22 cellular contexts compared by ENCODE assay signal in genomic region chr4:7672601-7673000, GRCh38.
"Had no signal": no experiment of that assay in that cellular context is flagged by ENCODE, and none has a peak within 500 bp of the region (broad histone marks: within the 10 kb centered on the region; RNA-seq: fewer than 3 reads in every experiment).

No MANE protein-coding gene starts in this region.

- H3K27ac ChIP-seq: epithelial cell of prostate, esophagus muscularis mucosa, gastroesophageal sphincter, psoas muscle, spleen, testis, tibial nerve, upper lobe of right lung, vagina had no signal

- H3K4me3 ChIP-seq: esophagus muscularis mucosa, gastroesophageal sphincter, psoas muscle, spleen, testis, tibial nerve, upper lobe of right lung, vagina had no signal

- DNase-seq: effector memory CD8-positive, alpha-beta T cell; glutamatergic neuron; islet precursor cell; mammary epithelial cell; naive thymus-derived CD4-positive, alpha-beta T cell; nephron progenitor cell; retina; spleen; stimulated activated CD4-positive, alpha-beta T cell treated with anti-CD3 and anti-CD28 coated beads, Interleukin-15, amount 100 ng/mL, for 24 hours; stimulated activated CD4-positive, alpha-beta T cell treated with anti-CD3 and anti-CD28 coated beads, Interleukin-1b, Interleukin-23, amount 100 ng/mL, for 48 hours; stimulated activated CD4-positive, alpha-beta T cell treated with anti-CD3 and anti-CD28 coated beads, Interleukin-4, amount 100 ng/mL, for 24 hours; testis; upper lobe of right lung had no signal

- H3K27me3 ChIP-seq: esophagus muscularis mucosa, gastroesophageal sphincter, testis, tibial nerve, vagina had no signal

- H3K9me3 ChIP-seq: psoas muscle, testis, upper lobe of right lung, vagina had no signal

- H3K4me1 ChIP-seq: psoas muscle, spleen, testis, upper lobe of right lung, vagina had no signal

- ATAC-seq: effector memory CD8-positive, alpha-beta T cell; gastroesophageal sphincter; left lobe of liver; psoas muscle; sciatic nerve; stimulated activated memory B cell treated with anti-CD40 and anti-IgM and Interleukin-4, amounts not matched to agents 10 μg/mL and 1 μg/mL and 100 μg/mL, for 72 hours; upper lobe of right lung had no signal

- H3K36me3 ChIP-seq: spleen, upper lobe of right lung, vagina had no signal
